In genomic region chr12:85821759-85822158, GRCh38 we compare ENCODE assay signal across 1 cellular context.
TF ChIP-seq lines count a peak whose summit lies in the region.

No MANE protein-coding gene starts in this region.

TF ChIP-seq in HepG2, 621 proteins besides CTCF, POLR2A, EP300 and RAD21 (continued from another document and continues in another):
- TF ChIP-seq FIP1L1 (IDR thresholded peaks at IDR 0.05; ENCODE audit: borderline replicate concordance, insufficient read depth, low read depth, low read length) (no peak), HHEX (CRISPR knock-in tag; IDR thresholded peaks at IDR 0.05) (peak; percentile 94), ZNF292 (CRISPR knock-in tag; IDR thresholded peaks at IDR 0.05; ENCODE audit: borderline replicate concordance, low read depth) (no peak), ZSCAN22 (CRISPR knock-in tag; IDR thresholded peaks at IDR 0.05) (no peak), FOXA3 (CRISPR knock-in tag; IDR thresholded peaks at IDR 0.05) (peak; percentile 82), ZNF264 (CRISPR knock-in tag; IDR thresholded peaks at IDR 0.05) (no peak), RXRB (CRISPR knock-in tag; IDR thresholded peaks at IDR 0.05; ENCODE audit: borderline replicate concordance) (peak; percentile 76), ZSCAN25 (CRISPR knock-in tag; IDR thresholded peaks at IDR 0.05) (no peak), HNF4G (IDR thresholded peaks at IDR 0.05; ENCODE audit: borderline replicate concordance, low read depth, low read length) (no peak), HNF4G (CRISPR knock-in tag; IDR thresholded peaks at IDR 0.05; ENCODE audit: borderline replicate concordance, low read depth) (no peak), DMTF1 (CRISPR knock-in tag; IDR thresholded peaks at IDR 0.05) (no peak), RBAK (CRISPR knock-in tag; IDR thresholded peaks at IDR 0.05) (no peak), GPN1 (CRISPR knock-in tag; IDR thresholded peaks at IDR 0.05; ENCODE audit: borderline replicate concordance) (no peak), ZNF484 (CRISPR knock-in tag; IDR thresholded peaks at IDR 0.05; ENCODE audit: borderline replicate concordance, low read depth) (no peak), GABPA (IDR thresholded peaks at IDR 0.05; ENCODE audit: low read depth, low read length) (no peak), GABPA (CRISPR knock-in tag; IDR thresholded peaks at IDR 0.05; ENCODE audit: low read depth) (peak; percentile 16; the same call in 1 of the 2 replicates), NFIC (IDR thresholded peaks at IDR 0.05; ENCODE audit: low read length) (peak; percentile 77; the same call in 1 of the 2 replicates), NCOA1 (CRISPR knock-in tag; IDR thresholded peaks at IDR 0.05) (no peak), DMAP1 (CRISPR knock-in tag; IDR thresholded peaks at IDR 0.05) (no peak), RFX5 (IDR thresholded peaks at IDR 0.05; ENCODE audit: low read depth, low read length) (no peak), ASH2L (IDR thresholded peaks at IDR 0.05; ENCODE audit: insufficient read length, low read depth, low read length) (no peak), POLR2G (IDR thresholded peaks at IDR 0.05; ENCODE audit: low read depth, low read length) (no peak), PBX2 (CRISPR knock-in tag; IDR thresholded peaks at IDR 0.05) (no peak), ARNT2 (CRISPR knock-in tag; IDR thresholded peaks at IDR 0.05; ENCODE audit: low read depth) (no peak), GTF2F1 (IDR thresholded peaks at IDR 0.05; ENCODE audit: low read length) (no peak), SIN3A (IDR thresholded peaks at IDR 0.05; ENCODE audit: borderline replicate concordance, low read depth, low read length) (no peak), ZNF232 (CRISPR knock-in tag; IDR thresholded peaks at IDR 0.05; ENCODE audit: borderline replicate concordance) (no peak), PPARG (CRISPR knock-in tag; conservative IDR thresholded peaks at IDR 0.05) (0 out of 2 replicates have a peak, but pooled peaks have one; percentile 42), ZNF75D (CRISPR knock-in tag; IDR thresholded peaks at IDR 0.05; ENCODE audit: borderline replicate concordance) (no peak), YEATS2 (CRISPR knock-in tag; IDR thresholded peaks at IDR 0.05; ENCODE audit: borderline replicate concordance) (no peak), ETV6 (CRISPR knock-in tag; conservative IDR thresholded peaks at IDR 0.05) (no peak), CENPX (CRISPR knock-in tag; IDR thresholded peaks at IDR 0.05) (no peak), RBFOX2 (IDR thresholded peaks at IDR 0.05; ENCODE audit: low read depth, low read length) (no peak), ZBTB37 (CRISPR knock-in tag; IDR thresholded peaks at IDR 0.05) (no peak), PCBP1 (IDR thresholded peaks at IDR 0.05; ENCODE audit: borderline replicate concordance, low read depth, low read length) (no peak), ZNF772 (CRISPR knock-in tag; IDR thresholded peaks at IDR 0.05) (no peak), ZNF431 (CRISPR knock-in tag; IDR thresholded peaks at IDR 0.05; ENCODE audit: borderline replicate concordance, low read depth) (no peak), ZNF335 (CRISPR knock-in tag; IDR thresholded peaks at IDR 0.05) (no peak), DNMT3B (CRISPR knock-in tag; conservative IDR thresholded peaks at IDR 0.05) (no peak), GTF3A (CRISPR knock-in tag; conservative IDR thresholded peaks at IDR 0.05) (no peak), HMG20A (CRISPR knock-in tag; IDR thresholded peaks at IDR 0.05; ENCODE audit: borderline replicate concordance) (peak; percentile 85), ZMAT3 (CRISPR knock-in tag; conservative IDR thresholded peaks at IDR 0.05) (no peak), TSC22D2 (CRISPR knock-in tag; IDR thresholded peaks at IDR 0.05; ENCODE audit: borderline replicate concordance) (no peak), TEAD2 (CRISPR knock-in tag; IDR thresholded peaks at IDR 0.05) (no peak), ZNF121 (CRISPR knock-in tag; IDR thresholded peaks at IDR 0.05) (no peak), ZFP1 (CRISPR knock-in tag; IDR thresholded peaks at IDR 0.05) (no peak), PAWR (CRISPR knock-in tag; IDR thresholded peaks at IDR 0.05; ENCODE audit: borderline replicate concordance) (no peak)
- TF ChIP-seq, protein P1, sequence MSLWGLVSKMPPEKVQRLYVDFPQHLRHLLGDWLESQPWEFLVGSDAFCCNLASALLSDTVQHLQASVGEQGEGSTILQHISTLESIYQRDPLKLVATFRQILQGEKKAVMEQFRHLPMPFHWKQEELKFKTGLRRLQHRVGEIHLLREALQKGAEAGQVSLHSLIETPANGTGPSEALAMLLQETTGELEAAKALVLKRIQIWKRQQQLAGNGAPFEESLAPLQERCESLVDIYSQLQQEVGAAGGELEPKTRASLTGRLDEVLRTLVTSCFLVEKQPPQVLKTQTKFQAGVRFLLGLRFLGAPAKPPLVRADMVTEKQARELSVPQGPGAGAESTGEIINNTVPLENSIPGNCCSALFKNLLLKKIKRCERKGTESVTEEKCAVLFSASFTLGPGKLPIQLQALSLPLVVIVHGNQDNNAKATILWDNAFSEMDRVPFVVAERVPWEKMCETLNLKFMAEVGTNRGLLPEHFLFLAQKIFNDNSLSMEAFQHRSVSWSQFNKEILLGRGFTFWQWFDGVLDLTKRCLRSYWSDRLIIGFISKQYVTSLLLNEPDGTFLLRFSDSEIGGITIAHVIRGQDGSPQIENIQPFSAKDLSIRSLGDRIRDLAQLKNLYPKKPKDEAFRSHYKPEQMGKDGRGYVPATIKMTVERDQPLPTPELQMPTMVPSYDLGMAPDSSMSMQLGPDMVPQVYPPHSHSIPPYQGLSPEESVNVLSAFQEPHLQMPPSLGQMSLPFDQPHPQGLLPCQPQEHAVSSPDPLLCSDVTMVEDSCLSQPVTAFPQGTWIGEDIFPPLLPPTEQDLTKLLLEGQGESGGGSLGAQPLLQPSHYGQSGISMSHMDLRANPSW (CRISPR knock-in tag; IDR thresholded peaks at IDR 0.05; ENCODE audit: borderline replicate concordance): no peak
- TF ChIP-seq, protein P2, sequence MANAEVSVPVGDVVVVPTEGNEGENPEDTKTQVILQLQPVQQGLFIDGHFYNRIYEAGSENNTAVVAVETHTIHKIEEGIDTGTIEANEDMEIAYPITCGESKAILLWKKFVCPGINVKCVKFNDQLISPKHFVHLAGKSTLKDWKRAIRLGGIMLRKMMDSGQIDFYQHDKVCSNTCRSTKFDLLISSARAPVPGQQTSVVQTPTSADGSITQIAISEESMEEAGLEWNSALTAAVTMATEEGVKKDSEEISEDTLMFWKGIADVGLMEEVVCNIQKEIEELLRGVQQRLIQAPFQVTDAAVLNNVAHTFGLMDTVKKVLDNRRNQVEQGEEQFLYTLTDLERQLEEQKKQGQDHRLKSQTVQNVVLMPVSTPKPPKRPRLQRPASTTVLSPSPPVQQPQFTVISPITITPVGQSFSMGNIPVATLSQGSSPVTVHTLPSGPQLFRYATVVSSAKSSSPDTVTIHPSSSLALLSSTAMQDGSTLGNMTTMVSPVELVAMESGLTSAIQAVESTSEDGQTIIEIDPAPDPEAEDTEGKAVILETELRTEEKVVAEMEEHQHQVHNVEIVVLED (CRISPR knock-in tag; IDR thresholded peaks at IDR 0.05; ENCODE audit: borderline replicate concordance): no peak
- TF ChIP-seq, protein P3, sequence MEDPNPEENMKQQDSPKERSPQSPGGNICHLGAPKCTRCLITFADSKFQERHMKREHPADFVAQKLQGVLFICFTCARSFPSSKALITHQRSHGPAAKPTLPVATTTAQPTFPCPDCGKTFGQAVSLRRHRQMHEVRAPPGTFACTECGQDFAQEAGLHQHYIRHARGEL (CRISPR knock-in tag; IDR thresholded peaks at IDR 0.05): no peak
- TF ChIP-seq, protein P4, sequence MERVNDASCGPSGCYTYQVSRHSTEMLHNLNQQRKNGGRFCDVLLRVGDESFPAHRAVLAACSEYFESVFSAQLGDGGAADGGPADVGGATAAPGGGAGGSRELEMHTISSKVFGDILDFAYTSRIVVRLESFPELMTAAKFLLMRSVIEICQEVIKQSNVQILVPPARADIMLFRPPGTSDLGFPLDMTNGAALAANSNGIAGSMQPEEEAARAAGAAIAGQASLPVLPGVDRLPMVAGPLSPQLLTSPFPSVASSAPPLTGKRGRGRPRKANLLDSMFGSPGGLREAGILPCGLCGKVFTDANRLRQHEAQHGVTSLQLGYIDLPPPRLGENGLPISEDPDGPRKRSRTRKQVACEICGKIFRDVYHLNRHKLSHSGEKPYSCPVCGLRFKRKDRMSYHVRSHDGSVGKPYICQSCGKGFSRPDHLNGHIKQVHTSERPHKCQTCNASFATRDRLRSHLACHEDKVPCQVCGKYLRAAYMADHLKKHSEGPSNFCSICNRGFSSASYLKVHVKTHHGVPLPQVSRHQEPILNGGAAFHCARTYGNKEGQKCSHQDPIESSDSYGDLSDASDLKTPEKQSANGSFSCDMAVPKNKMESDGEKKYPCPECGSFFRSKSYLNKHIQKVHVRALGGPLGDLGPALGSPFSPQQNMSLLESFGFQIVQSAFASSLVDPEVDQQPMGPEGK (CRISPR knock-in tag; IDR thresholded peaks at IDR 0.05): no peak
- TF ChIP-seq, protein P5, sequence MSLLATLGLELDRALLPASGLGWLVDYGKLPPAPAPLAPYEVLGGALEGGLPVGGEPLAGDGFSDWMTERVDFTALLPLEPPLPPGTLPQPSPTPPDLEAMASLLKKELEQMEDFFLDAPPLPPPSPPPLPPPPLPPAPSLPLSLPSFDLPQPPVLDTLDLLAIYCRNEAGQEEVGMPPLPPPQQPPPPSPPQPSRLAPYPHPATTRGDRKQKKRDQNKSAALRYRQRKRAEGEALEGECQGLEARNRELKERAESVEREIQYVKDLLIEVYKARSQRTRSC (CRISPR knock-in tag; IDR thresholded peaks at IDR 0.05; ENCODE audit: low read depth): no peak
- TF ChIP-seq, protein P6, sequence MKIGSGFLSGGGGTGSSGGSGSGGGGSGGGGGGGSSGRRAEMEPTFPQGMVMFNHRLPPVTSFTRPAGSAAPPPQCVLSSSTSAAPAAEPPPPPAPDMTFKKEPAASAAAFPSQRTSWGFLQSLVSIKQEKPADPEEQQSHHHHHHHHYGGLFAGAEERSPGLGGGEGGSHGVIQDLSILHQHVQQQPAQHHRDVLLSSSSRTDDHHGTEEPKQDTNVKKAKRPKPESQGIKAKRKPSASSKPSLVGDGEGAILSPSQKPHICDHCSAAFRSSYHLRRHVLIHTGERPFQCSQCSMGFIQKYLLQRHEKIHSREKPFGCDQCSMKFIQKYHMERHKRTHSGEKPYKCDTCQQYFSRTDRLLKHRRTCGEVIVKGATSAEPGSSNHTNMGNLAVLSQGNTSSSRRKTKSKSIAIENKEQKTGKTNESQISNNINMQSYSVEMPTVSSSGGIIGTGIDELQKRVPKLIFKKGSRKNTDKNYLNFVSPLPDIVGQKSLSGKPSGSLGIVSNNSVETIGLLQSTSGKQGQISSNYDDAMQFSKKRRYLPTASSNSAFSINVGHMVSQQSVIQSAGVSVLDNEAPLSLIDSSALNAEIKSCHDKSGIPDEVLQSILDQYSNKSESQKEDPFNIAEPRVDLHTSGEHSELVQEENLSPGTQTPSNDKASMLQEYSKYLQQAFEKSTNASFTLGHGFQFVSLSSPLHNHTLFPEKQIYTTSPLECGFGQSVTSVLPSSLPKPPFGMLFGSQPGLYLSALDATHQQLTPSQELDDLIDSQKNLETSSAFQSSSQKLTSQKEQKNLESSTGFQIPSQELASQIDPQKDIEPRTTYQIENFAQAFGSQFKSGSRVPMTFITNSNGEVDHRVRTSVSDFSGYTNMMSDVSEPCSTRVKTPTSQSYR (CRISPR knock-in tag; IDR thresholded peaks at IDR 0.05; ENCODE audit: borderline replicate concordance): no peak
- TF ChIP-seq, protein P7, sequence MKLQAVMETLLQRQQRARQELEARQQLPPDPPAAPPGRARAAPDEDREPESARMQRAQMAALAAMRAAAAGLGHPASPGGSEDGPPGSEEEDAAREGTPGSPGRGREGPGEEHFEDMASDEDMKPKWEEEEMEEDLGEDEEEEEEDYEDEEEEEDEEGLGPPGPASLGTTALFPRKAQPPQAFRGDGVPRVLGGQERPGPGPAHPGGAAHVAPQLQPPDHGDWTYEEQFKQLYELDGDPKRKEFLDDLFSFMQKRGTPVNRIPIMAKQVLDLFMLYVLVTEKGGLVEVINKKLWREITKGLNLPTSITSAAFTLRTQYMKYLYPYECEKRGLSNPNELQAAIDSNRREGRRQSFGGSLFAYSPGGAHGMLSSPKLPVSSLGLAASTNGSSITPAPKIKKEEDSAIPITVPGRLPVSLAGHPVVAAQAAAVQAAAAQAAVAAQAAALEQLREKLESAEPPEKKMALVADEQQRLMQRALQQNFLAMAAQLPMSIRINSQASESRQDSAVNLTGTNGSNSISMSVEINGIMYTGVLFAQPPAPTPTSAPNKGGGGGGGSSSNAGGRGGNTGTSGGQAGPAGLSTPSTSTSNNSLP (IDR thresholded peaks at IDR 0.05; ENCODE audit: low read depth, low read length): peak; percentile 57; the same call in 1 of the 2 replicates
